In the genomic region with DNA sequence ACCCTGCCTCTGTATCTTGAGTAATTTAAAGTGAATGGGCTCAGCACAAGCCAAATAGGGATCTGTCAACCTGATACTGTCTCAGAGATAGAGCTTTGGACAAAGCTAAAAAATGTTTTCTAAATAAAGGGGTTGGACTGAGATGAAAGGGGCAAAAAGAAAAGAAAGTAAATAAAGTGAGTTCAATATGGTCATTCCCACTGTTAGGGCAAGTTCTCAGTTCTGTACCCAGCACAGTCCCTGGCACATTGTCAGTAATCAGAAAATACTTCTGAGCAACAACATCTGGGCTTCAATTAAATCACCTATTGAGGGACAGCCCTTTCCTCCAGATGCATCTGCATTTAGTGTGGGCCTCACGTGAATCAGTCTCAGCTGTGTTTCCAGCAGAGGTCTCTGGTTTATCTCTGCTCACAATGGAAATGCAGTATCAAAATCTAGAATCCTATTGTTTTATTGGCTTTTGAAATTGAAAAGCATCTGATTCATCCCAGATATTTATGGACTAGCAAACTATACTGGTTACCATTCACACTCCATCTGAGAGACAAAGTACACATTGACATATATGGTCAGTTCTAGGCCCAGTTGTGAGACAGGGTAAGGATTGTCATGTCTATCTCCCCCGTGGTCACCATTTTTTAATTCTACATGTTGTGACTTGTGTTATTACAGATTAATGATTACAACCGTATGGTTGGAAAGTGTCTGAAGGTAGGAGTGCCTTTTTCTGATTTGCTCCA, we compare ENCODE assay signal across 28 cellular contexts. TPM values are rescaled to one million over a fixed set of nuclear protein-coding genes. Genes with fewer than 3 reads are reported as not detected.
DNase-seq lines count a peak whose midpoint lies in the region; ATAC-seq, FAIRE-seq and TF ChIP-seq lines count a peak whose summit lies in the region.
"Had no signal": no experiment of that assay in that cellular context is flagged by ENCODE, and none has a peak within 500 bp of the region (broad histone marks: within the 10 kb centered on the region; RNA-seq: fewer than 3 reads in every experiment).

No MANE protein-coding gene starts in this region.

- no peaks in the 10 kb centered on the region for H3K9me3 ChIP-seq in K562 (replicated peaks; ENCODE audit: control insufficient read depth, insufficient read depth, low read depth, low read length)
- H3K9me3 ChIP-seq in CD8-positive, alpha-beta T cell (ENCODE audit: low read length), result no peaks in the 10 kb centered on the region
- H3K9me3 ChIP-seq: ascending aorta, left ventricle myocardium inferior, Peyer's patch, SJCRH30 had no signal

- no peak overlapping the region for H3K4me3 ChIP-seq in K562
- no peak overlapping the region for H3K4me3 ChIP-seq in CD8-positive, alpha-beta T cell (ENCODE audit: low read depth, low read length)
- H3K4me3 ChIP-seq: ascending aorta, left ventricle myocardium inferior, neural progenitor cell, Peyer's patch, SJCRH30 had no signal

- no peak; the same call in 2 of the 3 replicates for ATAC-seq in K562
- peak; percentile 43 for ATAC-seq in left lobe of liver
- peak; percentile 22 for ATAC-seq in stimulated activated memory B cell treated with anti-CD40 and anti-IgM and Interleukin-4, amounts not matched to agents 10 μg/mL and 1 μg/mL and 100 μg/mL, for 72 hours
- ATAC-seq in CD8-positive, alpha-beta T cell, result no peak

- no peaks in the 10 kb centered on the region for H3K9me3 Mint-ChIP-seq in Calu3 (ENCODE audit: low read depth, unreplicated experiment)
- no peaks in the 10 kb centered on the region for H3K9me3 Mint-ChIP-seq in stimulated activated memory B cell treated with anti-CD40 and anti-IgM and Interleukin-4, amounts not matched to agents 10 μg/mL and 1 μg/mL and 100 μg/mL, for 72 hours
- no peaks in the 10 kb centered on the region for H3K9me3 Mint-ChIP-seq in CD8-positive, alpha-beta T cell
- H3K9me3 Mint-ChIP-seq: activated CD4-positive, alpha-beta memory T cell treated with anti-CD3 and anti-CD28 coated beads, Interleukin-2, amount 10 ng/mL, durations not matched to agents 7 days and 5 days; activated naive CD8-positive, alpha-beta T cell treated with anti-CD3 and anti-CD28 coated beads for 36 hours; CD4-positive, alpha-beta memory T cell; neural progenitor cell had no signal

- H3K4me1 Mint-ChIP-seq in Calu3 (ENCODE audit: low read depth, unreplicated experiment), result peaks cover 46% of the 10 kb centered on the region
- H3K4me1 Mint-ChIP-seq in stimulated activated memory B cell treated with anti-CD40 and anti-IgM and Interleukin-4, amounts not matched to agents 10 μg/mL and 1 μg/mL and 100 μg/mL, for 72 hours, result no peaks in the 10 kb centered on the region
- no peaks in the 10 kb centered on the region for H3K4me1 Mint-ChIP-seq in CD8-positive, alpha-beta T cell (ENCODE audit: low read depth)
- H3K4me1 Mint-ChIP-seq: activated CD4-positive, alpha-beta memory T cell treated with anti-CD3 and anti-CD28 coated beads, Interleukin-2, amount 10 ng/mL, durations not matched to agents 7 days and 5 days; activated naive CD8-positive, alpha-beta T cell treated with anti-CD3 and anti-CD28 coated beads for 36 hours; CD4-positive, alpha-beta memory T cell; immature natural killer cell had no signal

- 0 out of 2 replicates have a peak overlapping the region, but pooled peaks have one; percentile 35 for H2AFZ ChIP-seq in K562 (ENCODE audit: low read depth, low read length)
- H2AFZ ChIP-seq: neural progenitor cell had no signal

- no TSS peak for BruUV-seq in Calu3 (replicated peaks; lab: Mats Ljungman, UMichigan)
- BruUV-seq in K562 (replicated peaks; lab: Mats Ljungman, UMichigan), result no TSS peak

- TF ChIP-seq CTCF in Calu3 (IDR thresholded peaks at IDR 0.05; ENCODE audit: unreplicated experiment) (no peak), K562 (IDR thresholded peaks at IDR 0.05 in 2 of 3, conservative IDR thresholded peaks at IDR 0.05 in 1 of 3; ENCODE audit: insufficient read depth in 2 of 3, low read depth in 1 of 3, low read length in 3 of 3) (no peak)
- no peak for TF ChIP-seq CTCF in CD8-positive, alpha-beta T cell (IDR thresholded peaks at IDR 0.05)

- no peaks in the 10 kb centered on the region for H3K27me3 ChIP-seq in K562 (ENCODE audit: control insufficient read depth in 2 of 2, insufficient read depth in 2 of 2, low read length in 2 of 2)
- H3K27me3 ChIP-seq in CD8-positive, alpha-beta T cell (ENCODE audit: insufficient read depth, low read length), result no peaks in the 10 kb centered on the region
- H3K27me3 ChIP-seq: ascending aorta, neural progenitor cell, Peyer's patch, SJCRH30 had no signal

- H3K79me2 ChIP-seq in K562 (ENCODE audit: control insufficient read depth, insufficient read depth, low read length), result no peaks in the 10 kb centered on the region

- DNase-seq in Calu3, result no peak
- no peak for DNase-seq in K562 (ENCODE audit: extremely low read depth in 1 of 4, low spot score in 3 of 4)
- DNase-seq in left lobe of liver (ENCODE audit: low spot score), result no peak
- no peak for DNase-seq in CD8-positive, alpha-beta T cell
- no peak for DNase-seq in AG08396 (ENCODE audit: low spot score)
- DNase-seq in urothelium cell line (ENCODE audit: low spot score), result no peak
- DNase-seq: activated CD4-positive, alpha-beta memory T cell treated with anti-CD3 and anti-CD28 coated beads, Interleukin-2, amount 10 ng/mL, durations not matched to agents 7 days and 5 days; activated CD4-positive, CD25-positive, alpha-beta regulatory T cell treated with anti-CD3 and anti-CD28 coated beads, Interleukin-2, amount 50 U/mL, for 72 hours; activated naive CD8-positive, alpha-beta T cell treated with anti-CD3 and anti-CD28 coated beads for 36 hours; CD4-positive, alpha-beta memory T cell; foreskin melanocyte; GF-D8; hippocampal formation; immature natural killer cell; Karpas-422; left ventricle myocardium inferior; MV-4-11; NCI-H1694; NCI-H510A treated with DMSO at 0.1 percent for 48 hours; NK-92 treated with Interleukin-12 subunit alpha and Interleukin-12 subunit beta, amount 100 ng/mL, for 24 hours; Peyer's patch; SJCRH30; substantia nigra had no signal

- H3K27ac Mint-ChIP-seq in Calu3 (ENCODE audit: unreplicated experiment), result peak overlapping the region; percentile 90
- no peak overlapping the region for H3K27ac Mint-ChIP-seq in stimulated activated memory B cell treated with anti-CD40 and anti-IgM and Interleukin-4, amounts not matched to agents 10 μg/mL and 1 μg/mL and 100 μg/mL, for 72 hours
- H3K27ac Mint-ChIP-seq in CD8-positive, alpha-beta T cell, result no peak overlapping the region
- H3K27ac Mint-ChIP-seq: activated CD4-positive, alpha-beta memory T cell treated with anti-CD3 and anti-CD28 coated beads, Interleukin-2, amount 10 ng/mL, durations not matched to agents 7 days and 5 days; activated naive CD8-positive, alpha-beta T cell treated with anti-CD3 and anti-CD28 coated beads for 36 hours; immature natural killer cell; neural progenitor cell had no signal

- no peak for TF ChIP-seq EP300 in K562 (IDR thresholded peaks at IDR 0.05; ENCODE audit: low read length)

- H4K20me1 ChIP-seq in K562 (replicated peaks; ENCODE audit: control insufficient read depth, insufficient read depth, low read length), result no peaks in the 10 kb centered on the region

- no peak for TF ChIP-seq RAD21 in K562 (CRISPR knock-in tag; conservative IDR thresholded peaks at IDR 0.05 in 1 of 2, IDR thresholded peaks at IDR 0.05 in 1 of 2)

- H3K36me3 Mint-ChIP-seq in Calu3 (ENCODE audit: insufficient read depth, unreplicated experiment), result peaks cover 5% of the 10 kb centered on the region
- no peaks in the 10 kb centered on the region for H3K36me3 Mint-ChIP-seq in stimulated activated memory B cell treated with anti-CD40 and anti-IgM and Interleukin-4, amounts not matched to agents 10 μg/mL and 1 μg/mL and 100 μg/mL, for 72 hours
- no peaks in the 10 kb centered on the region for H3K36me3 Mint-ChIP-seq in CD8-positive, alpha-beta T cell
- H3K36me3 Mint-ChIP-seq: activated naive CD8-positive, alpha-beta T cell treated with anti-CD3 and anti-CD28 coated beads for 36 hours; CD4-positive, alpha-beta memory T cell; immature natural killer cell; neural progenitor cell had no signal

- FAIRE-seq in K562 (lab: Jason Lieb, UNC) (no peak), urothelium cell line (lab: Jason Lieb, UNC) (no peak)
- FAIRE-seq: H54 had no signal

- H3K36me3 ChIP-seq in K562 (ENCODE audit: control insufficient read depth, insufficient read depth, low read length), result no peaks in the 10 kb centered on the region
- no peaks in the 10 kb centered on the region for H3K36me3 ChIP-seq in CD8-positive, alpha-beta T cell (ENCODE audit: insufficient read depth, low read length)
- H3K36me3 ChIP-seq: ascending aorta, left ventricle myocardium inferior, neural progenitor cell, Peyer's patch, SJCRH30 had no signal

- no peak overlapping the region for H3K27ac ChIP-seq in K562 (ENCODE audit: extremely low read depth, low read depth, low read length)
- no peak overlapping the region for H3K27ac ChIP-seq in CD8-positive, alpha-beta T cell (ENCODE audit: low read depth, low read length)
- H3K27ac ChIP-seq: left ventricle myocardium inferior, neural progenitor cell, Peyer's patch, SJCRH30 had no signal

- intact Hi-C loops in Calu3 (cut with micrococcal nuclease; ENCODE audit: unreplicated experiment), result no loop called here
- intact Hi-C loops in K562 (cut with micrococcal nuclease), result no loop called here
- intact Hi-C loops in CD8-positive, alpha-beta T cell (cut with DNase I, micrococcal nuclease), result no loop called here

- POLR2A ChIA-PET in K562 (lab: Yijun Ruan, JAX), result interaction anchor here (0.5 to 2.2 kb wide), 2 partner anchors 12 to 66 kb away, joined by 3 to 6 read pairs; no protein-coding TSS in a partner anchor
- POLR2A ChIA-PET in CD8-positive, alpha-beta T cell (lab: Charles Lee), result no interaction called here

- no peak for TF ChIP-seq POLR2A in K562 (conservative IDR thresholded peaks at IDR 0.05)

- no peaks in the 10 kb centered on the region for H3K9me1 ChIP-seq in K562 (ENCODE audit: control insufficient read depth, insufficient read depth, low read length)

- no peaks in the 10 kb centered on the region; a peak in 1 of 5 replicates for H3K4me1 ChIP-seq in K562 (replicated peaks in 1 of 2; ENCODE audit: control insufficient read depth in 2 of 2, insufficient read depth in 2 of 2, low read length in 2 of 2)
- no peaks in the 10 kb centered on the region for H3K4me1 ChIP-seq in CD8-positive, alpha-beta T cell (ENCODE audit: insufficient read depth, low read length)
- H3K4me1 ChIP-seq: Peyer's patch, SJCRH30 had no signal

- no peak overlapping the region for H3K4me2 ChIP-seq in K562 (ENCODE audit: insufficient read depth, low read length)
- H3K4me2 ChIP-seq: neural progenitor cell had no signal

- 15% methylated on average over 3 of the region's 3 CpGs for WGBS in K562 (ENCODE audit: insufficient coverage, low coverage, missing lambda C conversion rate)

- no peak overlapping the region for H3K9ac ChIP-seq in K562 (ENCODE audit: insufficient read depth in 1 of 2, low read depth in 2 of 2, low read length in 2 of 2)
- H3K9ac ChIP-seq: neural progenitor cell had no signal

- in situ Hi-C loops in K562 (cut with MboI), result no loop called here

- H3K4me3 Mint-ChIP-seq in Calu3 (ENCODE audit: low read depth, unreplicated experiment), result no peak overlapping the region
- no peak overlapping the region for H3K4me3 Mint-ChIP-seq in stimulated activated memory B cell treated with anti-CD40 and anti-IgM and Interleukin-4, amounts not matched to agents 10 μg/mL and 1 μg/mL and 100 μg/mL, for 72 hours
- no peak overlapping the region for H3K4me3 Mint-ChIP-seq in CD8-positive, alpha-beta T cell
- H3K4me3 Mint-ChIP-seq: activated CD4-positive, alpha-beta memory T cell treated with anti-CD3 and anti-CD28 coated beads, Interleukin-2, amount 10 ng/mL, durations not matched to agents 7 days and 5 days; activated naive CD8-positive, alpha-beta T cell treated with anti-CD3 and anti-CD28 coated beads for 36 hours; CD4-positive, alpha-beta memory T cell; immature natural killer cell; neural progenitor cell had no signal

- no peaks in the 10 kb centered on the region for H3K27me3 Mint-ChIP-seq in Calu3 (ENCODE audit: unreplicated experiment)
- no peaks in the 10 kb centered on the region for H3K27me3 Mint-ChIP-seq in stimulated activated memory B cell treated with anti-CD40 and anti-IgM and Interleukin-4, amounts not matched to agents 10 μg/mL and 1 μg/mL and 100 μg/mL, for 72 hours
- H3K27me3 Mint-ChIP-seq in CD8-positive, alpha-beta T cell (ENCODE audit: low read depth), result peaks cover 2% of the 10 kb centered on the region
- H3K27me3 Mint-ChIP-seq: activated CD4-positive, alpha-beta memory T cell treated with anti-CD3 and anti-CD28 coated beads, Interleukin-2, amount 10 ng/mL, durations not matched to agents 7 days and 5 days; CD4-positive, alpha-beta memory T cell had no signal

- CTCF ChIA-PET in Calu3 (lab: Charles Lee), result no interaction called here
- CTCF ChIA-PET in K562 (lab: Yijun Ruan, JAX; ENCODE audit: low intra/inter-chr PET ratio), result no interaction called here
- CTCF ChIA-PET in CD8-positive, alpha-beta T cell (lab: Charles Lee), result no interaction called here

RNA-seq across cellular contexts. Expression of gene ZNF474, which starts 35.7 kb away (rescaled TPM):
- total RNA-seq in Calu3 (2022) (0.29 and 0.73 TPM in 2 replicates), K562 (2014; rRNA removed) (0.08 and 0.50 TPM in 2 replicates), K562 (2014; rRNA removed; fragmentation: Illumina TruSeq; extraction: Trizol) (0.45 and 0.47 TPM in 2 replicates), K562 (2015; rRNA removed; fragmentation: Illumina TruSeq; extraction: Trizol) (0.26 and 0.62 TPM in 2 replicates), K562 (2021) (0.16 and 0.25 TPM in 2 replicates), left lobe of liver (0.13 TPM)
- total RNA-seq in K562 (2011; cell fraction: chromatin; rRNA removed; ENCODE audit: low replicate concordance), result 0.23 and 0.95 TPM in 2 replicates
- total RNA-seq in K562 (2011; cell fraction: nucleolus; rRNA removed), result 0.17 and 0.79 TPM in 2 replicates
- 0.44 and 0.92 TPM in 2 replicates for total RNA-seq in K562 (2011; cell fraction: nucleoplasm; rRNA removed)
- polyA plus RNA-seq in K562 (2011; rRNA removed) (0.31 and 0.45 TPM in 2 replicates), K562 (2014; fragmentation: Illumina TruSeq; extraction: Trizol) (0.22 and 0.31 TPM in 2 replicates), K562 (2014; fragmentation: Nextera tagmentation; extraction: Ambion mirVana) (under 1 TPM; 0.35 to 0.39 TPM), K562 (2014; rRNA removed) (0.13 and 0.21 TPM in 2 replicates)
- polyA plus RNA-seq in K562 (2011; cell fraction: cytosol; rRNA removed), result 0.12 and 0.21 TPM in 2 replicates
- 0.28 and 0.63 TPM in 2 replicates for polyA plus RNA-seq in K562 (2011; cell fraction: nucleus; rRNA removed)
- 0.08 and 0.39 TPM in 2 replicates for polyA plus RNA-seq in K562 (2012)
- polyA minus RNA-seq in K562 (2011; rRNA and poly(A)+ RNA removed), result 0.42 and 0.60 TPM in 2 replicates
- polyA minus RNA-seq in K562 (2011; cell fraction: cytosol; rRNA and poly(A)+ RNA removed), result not detected in 2 replicates
- polyA minus RNA-seq in K562 (2011; cell fraction: nucleus; rRNA and poly(A)+ RNA removed), result 0.27 and 0.44 TPM in 2 replicates
- total RNA-seq in CD8-positive, alpha-beta T cell, result not detected
- total RNA-seq: activated CD4-positive, alpha-beta memory T cell treated with anti-CD3 and anti-CD28 coated beads, Interleukin-2, amount 10 ng/mL, durations not matched to agents 7 days and 5 days; ascending aorta; epithelial cell of proximal tubule; left ventricle myocardium inferior had no signal
- polyA plus RNA-seq: immature natural killer cell had no signal

Comparison
In these comparisons a context has a peak if more than half of its experiments do, and no peak if none do; other contexts are left out.
1. ATAC-seq: peak in left lobe of liver (single experiment) and stimulated activated memory B cell treated with anti-CD40 and anti-IgM and Interleukin-4, amounts not matched to agents 10 μg/mL and 1 μg/mL and 100 μg/mL, for 72 hours (single experiment); none in K562 (single experiment) and CD8-positive, alpha-beta T cell (single experiment).